In genomic region chr12:6772729-6773661, GRCh38 we compare ENCODE assay signal across 11 cellular contexts. TPM values are rescaled to one million over a fixed set of nuclear protein-coding genes. Genes with fewer than 3 reads are reported as not detected.
A peak's percentile ranks its signal among the peaks of the same experiment; 100 is the strongest.
DNase-seq lines count a peak whose midpoint lies in the region; ATAC-seq and TF ChIP-seq lines count a peak whose summit lies in the region.
"Had no signal": no experiment of that assay in that cellular context is flagged by ENCODE, and none has a peak within 500 bp of the region (broad histone marks: within the 10 kb centered on the region; RNA-seq: fewer than 3 reads in every experiment).

No MANE protein-coding gene starts in this region.

- peak overlapping the region; percentile 69 for H2AK5ac ChIP-seq in neuronal stem cell (ENCODE audit: low read depth, low read length)

- no peak overlapping the region for H2AFZ ChIP-seq in neuronal stem cell (ENCODE audit: low read length)

- WGBS in neuronal stem cell (ENCODE audit: extremely low coverage in 2 of 2, insufficient read length in 2 of 2, insufficient replicate concordance in 1 of 2), 2 donors = no CpG with 5 or more reads among the region's 24 CpGs

- peak overlapping the region; percentile 35 for H3K4me2 ChIP-seq in neuronal stem cell (ENCODE audit: insufficient read depth, low read length, poor library complexity, severe bottlenecking)

- no peak for ATAC-seq in sciatic nerve
- no peak for ATAC-seq in HG02884 (IDR thresholded peaks at IDR 0.05; ENCODE audit: unreplicated experiment)

- peak overlapping the region; percentile 47 for H2BK12ac ChIP-seq in neuronal stem cell (ENCODE audit: low read length)

- intact Hi-C loops in dorsolateral prefrontal cortex (cut with DNase I) (no loop called here), sciatic nerve (cut with DNase I) (no loop called here)

- peak overlapping the region; percentile 45; the same call in 1 of the 2 replicates for H3K4me3 ChIP-seq in HUES48 (ENCODE audit: low read depth, low read length)
- peak overlapping the region in 31 of 59 donors; percentile 7 to 54 (median 29) for H3K4me3 ChIP-seq in dorsolateral prefrontal cortex
- H3K4me3 ChIP-seq in neuronal stem cell (ENCODE audit: low read length in 2 of 2) = no peak overlapping the region

- H3K9ac ChIP-seq in ES-I3 (ENCODE audit: low read depth, low read length) (peak overlapping the region; percentile 39), HUES48 (ENCODE audit: low read depth, low read length) (no peak overlapping the region), neuronal stem cell (ENCODE audit: low read depth, low read length, poor library complexity) (peak overlapping the region; percentile 82)

- H3K23ac ChIP-seq in neuronal stem cell (ENCODE audit: low read depth, low read length, poor library complexity) = peak overlapping the region; percentile 66

- H2BK5ac ChIP-seq in neuronal stem cell (ENCODE audit: low read length) = peak overlapping the region; percentile 9

- H3K4me1 ChIP-seq in ES-I3 (ENCODE audit: insufficient read depth, low read length) = peaks cover 21% of the 10 kb centered on the region
- peaks cover 30% of the 10 kb centered on the region for H3K4me1 ChIP-seq in HUES48 (ENCODE audit: control insufficient read depth, insufficient read depth, low read length)
- H3K4me1 ChIP-seq in neuronal stem cell (ENCODE audit: control insufficient read depth in 2 of 2, insufficient read depth in 1 of 2, low read depth in 1 of 2, low read length in 2 of 2) = peaks cover 26 to 39% of the 10 kb centered on the region in 2 donors

- peak overlapping the region; percentile 82 for H3K18ac ChIP-seq in neuronal stem cell (ENCODE audit: low read length)

- DNase-seq in dorsolateral prefrontal cortex (no peak), neuronal stem cell (ENCODE audit: low spot score) (no peak), LoVo (ENCODE audit: low spot score) (no peak), sciatic nerve (ENCODE audit: low spot score) (no peak), CD1c-positive myeloid dendritic cell (ENCODE audit: extremely low spot score) (no peak)
- DNase-seq: head of caudate nucleus, NCI-H2171 had no signal

- H3K79me1 ChIP-seq in neuronal stem cell (ENCODE audit: low read depth, low read length) = peaks cover 8% of the 10 kb centered on the region

- H2BK15ac ChIP-seq in neuronal stem cell (ENCODE audit: low read length) = peak overlapping the region; percentile 70

- no peak overlapping the region for H3K14ac ChIP-seq in neuronal stem cell (ENCODE audit: low read length)

- H3K36me3 ChIP-seq in ES-I3 (ENCODE audit: insufficient read depth, low read length) (no peaks in the 10 kb centered on the region), HUES48 (ENCODE audit: control insufficient read depth, insufficient read depth, low read length) (peaks cover 22% of the 10 kb centered on the region), neuronal stem cell (replicated peaks in 1 of 2; ENCODE audit: control insufficient read depth in 2 of 2, insufficient read depth in 2 of 2, low read length in 2 of 2) (peaks cover 38 to 81% of the 10 kb centered on the region in 2 donors)

- H3K27ac ChIP-seq in HUES48 (ENCODE audit: low read depth, low read length) = no peak overlapping the region
- H3K27ac ChIP-seq in dorsolateral prefrontal cortex = peak overlapping the region in 2 of 59 donors; percentile 10 to 31
- no peak overlapping the region for H3K27ac ChIP-seq in neuronal stem cell (replicated peaks; ENCODE audit: low read length)

- H4K8ac ChIP-seq in neuronal stem cell (ENCODE audit: low read depth, low read length) = no peak overlapping the region

- no peak overlapping the region for H2BK120ac ChIP-seq in neuronal stem cell (ENCODE audit: low read depth, low read length)

- H3K27me3 ChIP-seq in HUES48 (ENCODE audit: control insufficient read depth, insufficient read depth, low read length) = peaks cover 64% of the 10 kb centered on the region
- peaks cover 0 to 18% (median 0%) of the 10 kb centered on the region in 45 donors for H3K27me3 ChIP-seq in dorsolateral prefrontal cortex
- H3K27me3 ChIP-seq in neuronal stem cell (ENCODE audit: control insufficient read depth in 3 of 3, insufficient read depth in 3 of 3, low read depth in 1 of 3, low read length in 3 of 3) = peaks cover 0 to 2% (median 0%) of the 10 kb centered on the region in 3 experiments

- H4K91ac ChIP-seq in neuronal stem cell (ENCODE audit: low read depth, low read length, poor library complexity) = no peak overlapping the region

- H3K9me3 ChIP-seq in ES-I3 (ENCODE audit: control insufficient read depth, insufficient read depth, low read length) (no peaks in the 10 kb centered on the region), HUES48 (ENCODE audit: control insufficient read depth, insufficient read depth, low read length) (no peaks in the 10 kb centered on the region), neuronal stem cell (replicated peaks in 1 of 2; ENCODE audit: control insufficient read depth in 2 of 2, insufficient read depth in 1 of 2, low read depth in 1 of 2, low read length in 2 of 2) (peaks cover 0 to 2% of the 10 kb centered on the region in 2 donors)

- no peak for TF ChIP-seq CTCF in dorsolateral prefrontal cortex (IDR thresholded peaks at IDR 0.05 in 54 of 56, conservative IDR thresholded peaks at IDR 0.05 in 2 of 56; ENCODE audit: low read depth in 1 of 56, partially characterized antibody in 56 of 56)

- H3K4ac ChIP-seq in neuronal stem cell (ENCODE audit: low read length) = no peak overlapping the region

RNA-seq across cellular contexts. Expression of gene LAG3, which starts 0.7 kb away (rescaled TPM):
- total RNA-seq in dorsolateral prefrontal cortex (1 to 10 TPM in 33 of 120 experiments, under 1 TPM in 73, not detected in 14; 0.23 to 3.0 (median 0.75) TPM), sciatic nerve (3.4 TPM)
- 4.6 TPM for polyA plus RNA-seq in neuronal stem cell (2013, experiment 1 of 2)
- polyA plus RNA-seq in neuronal stem cell (2013, experiment 2 of 2) = 4.9 TPM

RNA-seq across cellular contexts. Expression of gene PTMS, which starts 6.8 kb away (rescaled TPM):
- 100 to 1,000 TPM; 117 to 439 (median 242) TPM for total RNA-seq in dorsolateral prefrontal cortex
- 2,422 TPM for polyA plus RNA-seq in neuronal stem cell (2013, experiment 1 of 2)
- polyA plus RNA-seq in neuronal stem cell (2013, experiment 2 of 2) = 2,254 TPM
- total RNA-seq in sciatic nerve = 352 TPM

RNA-seq across cellular contexts. Expression of gene CD4, which starts 16.3 kb away (rescaled TPM):
- total RNA-seq in dorsolateral prefrontal cortex (10 to 100 TPM in 62 of 120 experiments, 1 to 10 TPM in 58; 5.0 to 28.8 (median 10.1) TPM), sciatic nerve (20.6 TPM)
- polyA plus RNA-seq in neuronal stem cell (2013, experiment 1 of 2) = 3.9 TPM
- polyA plus RNA-seq in neuronal stem cell (2013, experiment 2 of 2) = 3.8 TPM
- total RNA-seq: HT1080 had no signal

RNA-seq across cellular contexts. Expression of gene MLF2, which starts 20.1 kb away (rescaled TPM):
- 100 to 1,000 TPM; 139 to 384 (median 261) TPM for total RNA-seq in dorsolateral prefrontal cortex
- polyA plus RNA-seq in neuronal stem cell (2013, experiment 1 of 2) = 158 TPM
- 152 TPM for polyA plus RNA-seq in neuronal stem cell (2013, experiment 2 of 2)
- total RNA-seq in sciatic nerve = 98.6 TPM

RNA-seq across cellular contexts. Expression of gene GPR162, which starts 48.6 kb away (rescaled TPM):
- total RNA-seq in dorsolateral prefrontal cortex (100 to 1,000 TPM in 117 of 120 experiments, 10 to 100 TPM in 3; 49.5 to 245 (median 167) TPM), sciatic nerve (4.5 TPM)
- polyA plus RNA-seq in neuronal stem cell (2013, experiment 1 of 2) = 34.0 TPM
- polyA plus RNA-seq in neuronal stem cell (2013, experiment 2 of 2) = 28.4 TPM

Comparison
In these comparisons a context has a peak if more than half of its experiments do, and no peak if none do; other contexts are left out.
1. H3K4me3 ChIP-seq: peak in HUES48 (single experiment) and dorsolateral prefrontal cortex (31 of 59); none in neuronal stem cell (0 of 2).